ENCODE assay signal across 9 cellular contexts in genomic region chr7:50531401-50531906, GRCh38. TPM values are rescaled to one million over a fixed set of nuclear protein-coding genes. Genes with fewer than 3 reads are reported as not detected.
A peak's percentile ranks its signal among the peaks of the same experiment; 100 is the strongest.
DNase-seq lines count a peak whose midpoint lies in the region; FAIRE-seq and TF ChIP-seq lines count a peak whose summit lies in the region.
"Had no signal": no experiment of that assay in that cellular context is flagged by ENCODE, and none has a peak within 500 bp of the region (broad histone marks: within the 10 kb centered on the region; RNA-seq: fewer than 3 reads in every experiment).

No MANE protein-coding gene starts in this region.

- no peaks in the 10 kb centered on the region for H3K9me3 Mint-ChIP-seq in Calu3 (ENCODE audit: low read depth, unreplicated experiment)

- H3K27me3 ChIP-seq in keratinocyte (ENCODE audit: control insufficient read depth, extremely low read depth, insufficient read depth, low read length) (no peaks in the 10 kb centered on the region), brain microvascular endothelial cell (replicated peaks) (no peaks in the 10 kb centered on the region), stomach (no peaks in the 10 kb centered on the region), left ventricle myocardium inferior (ENCODE audit: low read depth) (peaks cover 51% of the 10 kb centered on the region)

- dilution Hi-C loops in keratinocyte (cut with MboI; ENCODE audit: extremely low pct_ligation_motif_present, low sequenced_read_pairs): no loop called here

- peak overlapping the region; percentile 64 for H3K4me2 ChIP-seq in keratinocyte (ENCODE audit: control insufficient read depth, extremely low read depth, insufficient read depth, low read depth, low read length)
- H3K4me2 ChIP-seq: KMS-11 had no signal

- DNase-seq in Calu3 (peak; percentile 88), LoVo (ENCODE audit: low spot score) (peak; percentile 83), SK-N-DZ (ENCODE audit: low spot score) (peak; percentile 96), keratinocyte (ENCODE audit: low read depth, low spot score) (peak; percentile 95), brain microvascular endothelial cell (no peak), AML-193 (lab: John Stamatoyannopoulos, UW) (no peak), stomach (no peak), left ventricle myocardium inferior (no peak)

- in situ Hi-C loops in brain microvascular endothelial cell (cut with HindIII; ENCODE audit: low pct_ligation_motif_present, low sequenced_read_pairs): no loop called here

- H3K9ac ChIP-seq in keratinocyte (ENCODE audit: control insufficient read depth, extremely low read depth, insufficient read depth, low read length): peak overlapping the region; percentile 71
- H3K9ac ChIP-seq: KMS-11 had no signal

- peak overlapping the region; percentile 62 for H3K4me3 Mint-ChIP-seq in Calu3 (ENCODE audit: low read depth, unreplicated experiment)

- intact Hi-C loops in Calu3 (cut with micrococcal nuclease; ENCODE audit: unreplicated experiment) (loop anchor here (1.0 to 10.0 kb wide), 3 partner anchors 54 to 823 kb away; no protein-coding TSS in a partner anchor), stomach (cut with DNase I; ENCODE audit: low total_unique reads) (no loop called here), left ventricle myocardium inferior (cut with micrococcal nuclease) (no loop called here)

- FAIRE-seq in keratinocyte (lab: Jason Lieb, UNC): peak; percentile 90

- H2AFZ ChIP-seq in keratinocyte (ENCODE audit: control insufficient read depth, low read length): peak overlapping the region; percentile 84

- H3K79me2 ChIP-seq in keratinocyte (ENCODE audit: control insufficient read depth, insufficient read depth, low read length): no peaks in the 10 kb centered on the region

- peaks cover 58% of the 10 kb centered on the region for H3K4me1 Mint-ChIP-seq in Calu3 (ENCODE audit: low read depth, unreplicated experiment)

- H4K20me1 ChIP-seq in keratinocyte (ENCODE audit: control insufficient read depth, extremely low read depth, insufficient read depth, low read length): no peaks in the 10 kb centered on the region

- TSS peak; percentile 92 for BruUV-seq in Calu3 (replicated peaks; lab: Mats Ljungman, UMichigan)

- no peak for TF ChIP-seq POLR2A in stomach (IDR thresholded peaks at IDR 0.05)

- no peaks in the 10 kb centered on the region for H3K9me3 ChIP-seq in keratinocyte (ENCODE audit: control insufficient read depth, low read depth, low read length)
- no peaks in the 10 kb centered on the region for H3K9me3 ChIP-seq in stomach
- H3K9me3 ChIP-seq in left ventricle myocardium inferior (replicated peaks): no peaks in the 10 kb centered on the region

- 47 to 58% (median 53%) methylated on average over 11 of the region's 11 CpGs for WGBS in stomach, 5 donors

- TF ChIP-seq EP300 in stomach (IDR thresholded peaks at IDR 0.05): no peak

- no peaks in the 10 kb centered on the region for H3K27me3 Mint-ChIP-seq in Calu3 (ENCODE audit: unreplicated experiment)

- H3K27ac Mint-ChIP-seq in Calu3 (ENCODE audit: unreplicated experiment): peak overlapping the region; percentile 97

- H3K36me3 Mint-ChIP-seq in Calu3 (ENCODE audit: insufficient read depth, unreplicated experiment): peaks cover 25% of the 10 kb centered on the region

- H3K36me3 ChIP-seq in keratinocyte (ENCODE audit: control insufficient read depth in 2 of 2, extremely low read depth in 1 of 2, insufficient read depth in 2 of 2, low read length in 2 of 2) (no peaks in the 10 kb centered on the region), brain microvascular endothelial cell (replicated peaks) (no peaks in the 10 kb centered on the region), stomach (no peaks in the 10 kb centered on the region), left ventricle myocardium inferior (no peaks in the 10 kb centered on the region)

- H3K27ac ChIP-seq in keratinocyte (ENCODE audit: control insufficient read depth, insufficient read depth, low read length): peak overlapping the region; percentile 88
- H3K27ac ChIP-seq in brain microvascular endothelial cell: no peak overlapping the region
- H3K27ac ChIP-seq in stomach: no peak overlapping the region
- H3K27ac ChIP-seq in left ventricle myocardium inferior (replicated peaks): no peak overlapping the region
- H3K27ac ChIP-seq: KMS-11 had no signal

- peak overlapping the region in 2 of 3 experiments; percentile 6 to 11 for H3K4me3 ChIP-seq in keratinocyte (ENCODE audit: control insufficient read depth in 2 of 3, extremely low read depth in 1 of 3, insufficient read depth in 2 of 3, low read depth in 1 of 3, low read length in 3 of 3)
- H3K4me3 ChIP-seq in brain microvascular endothelial cell (ENCODE audit: low read depth, low read length): no peak overlapping the region
- H3K4me3 ChIP-seq in stomach: no peak overlapping the region
- no peak overlapping the region for H3K4me3 ChIP-seq in left ventricle myocardium inferior

- H3K4me1 ChIP-seq in keratinocyte (ENCODE audit: control insufficient read depth, extremely low read depth, insufficient read depth, low read length) (peaks cover 39% of the 10 kb centered on the region), stomach (peaks cover 10 to 13% (median 12%) of the 10 kb centered on the region in 4 donors), left ventricle myocardium inferior (no peaks in the 10 kb centered on the region)

- H3K9me1 ChIP-seq in keratinocyte (ENCODE audit: control insufficient read depth, extremely low read depth, insufficient read depth, low read length): peaks cover 3% of the 10 kb centered on the region

- TF ChIP-seq CTCF in Calu3 (IDR thresholded peaks at IDR 0.05; ENCODE audit: unreplicated experiment): no peak
- TF ChIP-seq CTCF in keratinocyte (optimal IDR thresholded peaks at IDR 0.05 in 1 of 3, IDR thresholded peaks at IDR 0.05 in 1 of 3, conservative IDR thresholded peaks at IDR 0.05 in 1 of 3; ENCODE audit: extremely low read depth in 1 of 3, insufficient read depth in 2 of 3, low read length in 3 of 3): no peak
- TF ChIP-seq CTCF in brain microvascular endothelial cell (IDR thresholded peaks at IDR 0.05; ENCODE audit: low read depth, low read length, missing control alignments): no peak
- no peak for TF ChIP-seq CTCF in stomach (IDR thresholded peaks at IDR 0.05)
- TF ChIP-seq CTCF in left ventricle myocardium inferior (IDR thresholded peaks at IDR 0.05; ENCODE audit: borderline replicate concordance): no peak

- CTCF ChIA-PET in Calu3 (lab: Charles Lee): interaction anchor here (0.6 to 1.5 kb wide), 6 partner anchors 15 to 598 kb away, joined by 3 to 7 read pairs (median 4); partner anchors contain the start of gene DDC

RNA-seq across cellular contexts. Expression of gene DDC, which starts 33.8 kb away (rescaled TPM):
- total RNA-seq in Calu3 (2022): 3.7 and 5.2 TPM in 2 replicates
- polyA plus RNA-seq in SK-N-DZ (2014; cell fraction: cytosol; rRNA removed): 149 and 151 TPM in 2 replicates
- polyA plus RNA-seq in SK-N-DZ (2014; cell fraction: nucleus; rRNA removed): 83.3 and 101 TPM in 2 replicates
- not detected in 3 replicates for polyA plus RNA-seq in keratinocyte
- polyA plus RNA-seq in keratinocyte (2011; ENCODE audit: low read depth): not detected
- not detected in 2 replicates for polyA plus RNA-seq in keratinocyte (2011; cell fraction: cytosol; rRNA removed)
- not detected in 2 replicates for polyA plus RNA-seq in keratinocyte (2011; cell fraction: nucleus; rRNA removed)
- not detected in 2 replicates for polyA plus RNA-seq in keratinocyte (2012; ENCODE audit: low replicate concordance)
- not detected in 3 replicates for polyA minus RNA-seq in keratinocyte
- polyA minus RNA-seq in keratinocyte (2011; cell fraction: cytosol; rRNA and poly(A)+ RNA removed): not detected
- not detected in 2 replicates for polyA minus RNA-seq in keratinocyte (2011; cell fraction: nucleus; rRNA and poly(A)+ RNA removed)
- 10 to 100 TPM in 2 of 5 donors, not detected in 3; 10.3 to 95.0 TPM for total RNA-seq in stomach
- polyA plus RNA-seq in stomach: 1 to 10 TPM in 2 of 3 donors, under 1 TPM in 1; 0.95 to 4.7 (median 2.2) TPM
- not detected for total RNA-seq in left ventricle myocardium inferior

Comparison
In these comparisons a context has a peak if more than half of its experiments do, and no peak if none do; other contexts are left out.
1. DNase-seq: peak in Calu3 (single experiment), LoVo (single experiment), SK-N-DZ (single experiment) and keratinocyte (single experiment); none in brain microvascular endothelial cell (single experiment), AML-193 (0 of 2), stomach (single experiment) and left ventricle myocardium inferior (single experiment).
2. H3K4me3 ChIP-seq: peak in keratinocyte (2 of 3); none in brain microvascular endothelial cell (single experiment), stomach (0 of 4) and left ventricle myocardium inferior (single experiment).